In genomic region chr7:128879461-128879938, GRCh38 we compare ENCODE assay signal across 1 cellular context.
TF ChIP-seq lines count a peak whose summit lies in the region.

No MANE protein-coding gene starts in this region.

TF ChIP-seq in HepG2, 621 proteins besides CTCF, POLR2A, EP300 and RAD21 (continues in another document):
- TF ChIP-seq HIC2 (CRISPR knock-in tag; IDR thresholded peaks at IDR 0.05; ENCODE audit: low read depth) (no peak), ATF6 (CRISPR knock-in tag; conservative IDR thresholded peaks at IDR 0.05) (no peak), DRAP1 (CRISPR knock-in tag; IDR thresholded peaks at IDR 0.05) (no peak), ZNF512 (CRISPR knock-in tag; IDR thresholded peaks at IDR 0.05) (no peak), TCF7 (IDR thresholded peaks at IDR 0.05; ENCODE audit: low read depth) (no peak), SKI (IDR thresholded peaks at IDR 0.05; ENCODE audit: partially characterized antibody) (no peak), REPIN1 (CRISPR knock-in tag; IDR thresholded peaks at IDR 0.05; ENCODE audit: borderline replicate concordance, low read depth) (peak; percentile 26; the same call in 1 of the 2 replicates), THAP9 (CRISPR knock-in tag; IDR thresholded peaks at IDR 0.05; ENCODE audit: borderline replicate concordance) (no peak), SUZ12 (IDR thresholded peaks at IDR 0.05; ENCODE audit: low read depth, low read length) (no peak), ZFX (CRISPR knock-in tag; IDR thresholded peaks at IDR 0.05; ENCODE audit: low read depth) (0 out of 2 replicates have a peak, but pooled peaks have one; percentile 8), ZNF660 (CRISPR knock-in tag; IDR thresholded peaks at IDR 0.05; ENCODE audit: borderline replicate concordance, low read depth) (no peak), TGIF2 (CRISPR knock-in tag; IDR thresholded peaks at IDR 0.05) (no peak), SIX4 (CRISPR knock-in tag; IDR thresholded peaks at IDR 0.05) (no peak), ZNF530 (CRISPR knock-in tag; IDR thresholded peaks at IDR 0.05; ENCODE audit: low read depth) (no peak), YEATS2 (CRISPR knock-in tag; IDR thresholded peaks at IDR 0.05; ENCODE audit: borderline replicate concordance) (no peak), PBX3 (CRISPR knock-in tag; IDR thresholded peaks at IDR 0.05; ENCODE audit: borderline replicate concordance) (no peak), JUND (CRISPR knock-in tag; IDR thresholded peaks at IDR 0.05) (no peak), ZNF646 (CRISPR knock-in tag; IDR thresholded peaks at IDR 0.05) (no peak), ZNF281 (CRISPR knock-in tag; IDR thresholded peaks at IDR 0.05; ENCODE audit: borderline replicate concordance) (no peak), ARID2 (CRISPR knock-in tag; IDR thresholded peaks at IDR 0.05; ENCODE audit: borderline replicate concordance) (0 out of 2 replicates have a peak, but pooled peaks have one; percentile 51), ZNF567 (CRISPR knock-in tag; IDR thresholded peaks at IDR 0.05; ENCODE audit: borderline replicate concordance) (no peak), HNRNPL (IDR thresholded peaks at IDR 0.05; ENCODE audit: low read depth, low read length) (no peak), ZNF263 (CRISPR knock-in tag; IDR thresholded peaks at IDR 0.05) (no peak), ZNF678 (CRISPR knock-in tag; IDR thresholded peaks at IDR 0.05) (no peak), GPN1 (CRISPR knock-in tag; IDR thresholded peaks at IDR 0.05; ENCODE audit: borderline replicate concordance) (no peak), USF2 (IDR thresholded peaks at IDR 0.05; ENCODE audit: low read depth, low read length) (no peak), USF2 (CRISPR knock-in tag; IDR thresholded peaks at IDR 0.05; ENCODE audit: borderline replicate concordance) (peak; percentile 50; the same call in 1 of the 2 replicates), GATAD1 (CRISPR knock-in tag; IDR thresholded peaks at IDR 0.05) (no peak), NFRKB (IDR thresholded peaks at IDR 0.05) (no peak)
